ENCODE assay signal across 1 cellular context in genomic region chr17:21423190-21423493, GRCh38. TPM values are rescaled to one million over a fixed set of nuclear protein-coding genes. Genes with fewer than 3 reads are reported as not detected.
"Had no signal": no experiment of that assay in that cellular context is flagged by ENCODE, and none has a peak within 500 bp of the region (broad histone marks: within the 10 kb centered on the region; RNA-seq: fewer than 3 reads in every experiment).

No MANE protein-coding gene starts in this region.

RNA-seq across cellular contexts. Expression of gene KCNJ12, which starts 47.0 kb away (rescaled TPM):
- total RNA-seq: mammary epithelial cell had no signal
